ENCODE assay signal across 12 cellular contexts in the genomic region with DNA sequence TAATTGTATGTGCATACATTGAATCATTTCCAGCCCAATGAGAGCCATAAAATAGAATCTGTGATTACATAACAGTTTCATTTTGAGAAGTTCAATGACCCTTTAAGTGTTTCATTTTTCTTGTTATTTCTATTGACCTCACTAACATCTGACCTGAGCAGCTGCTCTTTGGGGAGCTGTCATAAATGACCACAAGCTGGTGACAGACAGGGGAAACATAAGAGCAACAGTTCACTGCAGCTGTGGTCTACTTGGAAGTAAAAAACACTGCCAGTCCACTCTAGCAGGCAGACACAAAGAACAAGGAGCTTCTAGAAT.
DNase-seq lines count a peak whose midpoint lies in the region; ATAC-seq and TF ChIP-seq lines count a peak whose summit lies in the region.
"Had no signal": no experiment of that assay in that cellular context is flagged by ENCODE, and none has a peak within 500 bp of the region (broad histone marks: within the 10 kb centered on the region; RNA-seq: fewer than 3 reads in every experiment).

No MANE protein-coding gene starts in this region.

- H3K4me1 ChIP-seq in spleen, result no peaks in the 10 kb centered on the region

- no peak overlapping the region for H3K27ac ChIP-seq in spleen
- H3K27ac ChIP-seq: ovary had no signal

- in situ Hi-C loops in GM13977 (cut with MboI; ENCODE audit: low pct_unique_long_range_greater_than_20kb, low sequenced_read_pairs, unreplicated experiment), result no loop called here

- no peak for TF ChIP-seq CTCF in spleen (IDR thresholded peaks at IDR 0.05 in 8 of 11, conservative IDR thresholded peaks at IDR 0.05 in 3 of 11)
- no peak for TF ChIP-seq CTCF in GM13977 (IDR thresholded peaks at IDR 0.05; ENCODE audit: extremely low read depth, insufficient read depth, missing control alignments)

- no peak for TF ChIP-seq POLR2A in spleen (IDR thresholded peaks at IDR 0.05)

- H3K4me3 ChIP-seq in spleen, result no peak overlapping the region
- H3K4me3 ChIP-seq: ovary had no signal

- intact Hi-C loops in Right ventricle myocardium superior (cut with DNase I) (no loop called here), spleen (cut with DNase I; ENCODE audit: low total_unique reads) (no loop called here)

- peak; percentile 96 for ATAC-seq in GM18907 (IDR thresholded peaks at IDR 0.05; ENCODE audit: unreplicated experiment)
- ATAC-seq in GM21717 (IDR thresholded peaks at IDR 0.05; ENCODE audit: unreplicated experiment), result peak; percentile 70
- peak; percentile 88 for ATAC-seq in HG03097 (IDR thresholded peaks at IDR 0.05; ENCODE audit: low FRiP score, unreplicated experiment)
- ATAC-seq in Right ventricle myocardium superior (ENCODE audit: poor library complexity), result no peak
- ATAC-seq: activated CD8-positive, alpha-beta T cell treated with anti-CD3 and anti-CD28 coated beads, Interleukin-2, amount 10 ng/mL, durations not matched to agents 7 days and 5 days had no signal

- H3K9me3 ChIP-seq in spleen, result peaks cover 0 to 31% (median 6%) of the 10 kb centered on the region in 8 donors
- H3K9me3 ChIP-seq: ovary had no signal

- H3K36me3 ChIP-seq in spleen, result no peaks in the 10 kb centered on the region
- H3K36me3 ChIP-seq: ovary had no signal

- H3K27me3 ChIP-seq in spleen (replicated peaks in 1 of 7), result no peaks in the 10 kb centered on the region
- H3K27me3 ChIP-seq: ovary had no signal

- DNase-seq in glomerular visceral epithelial cell (ENCODE audit: extremely low spot score), result peak; percentile 20
- DNase-seq in amygdala (lab: John Stamatoyannopoulos, UW), result no peak
- DNase-seq in Right ventricle myocardium superior, result no peak
- DNase-seq in spleen, result no peak
- DNase-seq in GM13977 (ENCODE audit: low spot score), result no peak
- DNase-seq: activated CD8-positive, alpha-beta T cell treated with anti-CD3 and anti-CD28 coated beads, Interleukin-2, amount 10 ng/mL, durations not matched to agents 7 days and 5 days; dermis blood vessel endothelial cell; NCI-H146; ovary had no signal
